9 cellular contexts compared by ENCODE assay signal in the genomic region with DNA sequence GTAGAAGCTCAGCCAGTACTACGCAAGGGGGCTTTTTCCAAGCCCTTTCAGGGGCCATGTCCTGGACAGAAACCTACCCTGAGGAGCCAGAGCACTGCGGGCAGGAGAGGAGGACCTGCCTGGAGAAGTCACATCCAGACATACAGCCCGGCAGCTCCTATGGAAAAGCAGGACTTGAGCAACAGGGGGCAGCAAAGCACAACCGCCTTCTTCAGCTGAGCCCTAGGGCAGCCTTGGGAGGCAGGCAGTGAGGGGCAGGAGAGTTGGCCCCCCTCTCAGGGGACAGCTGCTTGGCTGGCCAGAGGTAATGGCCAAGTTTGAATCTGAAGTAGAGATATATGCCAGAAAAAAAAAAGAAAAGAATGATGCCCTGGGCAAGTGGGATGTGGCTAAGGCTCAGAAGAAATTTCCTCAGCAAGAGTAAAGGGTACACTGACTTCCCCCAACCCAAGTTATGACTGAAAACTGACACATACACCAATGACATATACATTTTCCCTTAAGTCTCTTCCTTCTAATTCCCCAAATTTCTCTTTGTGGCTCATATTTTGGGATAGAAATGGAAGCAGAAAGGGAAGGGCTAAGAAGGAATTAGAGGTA. TPM values are rescaled to one million over a fixed set of nuclear protein-coding genes. Genes with fewer than 3 reads are reported as not detected.
A peak's percentile ranks its signal among the peaks of the same experiment; 100 is the strongest.
DNase-seq lines count a peak whose midpoint lies in the region; ATAC-seq and TF ChIP-seq lines count a peak whose summit lies in the region.
"Had no signal": no experiment of that assay in that cellular context is flagged by ENCODE, and none has a peak within 500 bp of the region (broad histone marks: within the 10 kb centered on the region; RNA-seq: fewer than 3 reads in every experiment).

No MANE protein-coding gene starts in this region.

- H3K36me3 ChIP-seq in esophagus squamous epithelium = no peaks in the 10 kb centered on the region

- H3K9me3 Mint-ChIP-seq in activated T-cell treated with anti-CD3 and anti-CD28 coated beads, Interleukin-2, amount 50 U/mL, for 24 hours = no peaks in the 10 kb centered on the region
- H3K9me3 Mint-ChIP-seq: dendritic cell treated with granulocyte-macrophage colony-stimulating factor and Interleukin-4, amounts not matched to agents 40 ng/mL and 50 ng/mL, for 4 days had no signal

- TF ChIP-seq CTCF in esophagus squamous epithelium (IDR thresholded peaks at IDR 0.05) = peak; percentile 25 to 53 (median 42)

- peak; percentile 57 for ATAC-seq in HG03457 (IDR thresholded peaks at IDR 0.05; ENCODE audit: unreplicated experiment)
- ATAC-seq in activated CD4-positive, CD25-positive, alpha-beta regulatory T cell treated with anti-CD3 and anti-CD28 coated beads, Interleukin-2, amount 50 U/mL, for 24 hours = no peak

- no peak overlapping the region for H3K27ac Mint-ChIP-seq in activated T-cell treated with anti-CD3 and anti-CD28 coated beads, Interleukin-2, amount 50 U/mL, for 24 hours
- H3K27ac Mint-ChIP-seq: dendritic cell treated with granulocyte-macrophage colony-stimulating factor and Interleukin-4, amounts not matched to agents 40 ng/mL and 50 ng/mL, for 4 days had no signal

- H3K4me3 ChIP-seq in esophagus squamous epithelium = no peak overlapping the region

- H3K4me1 Mint-ChIP-seq in activated T-cell treated with anti-CD3 and anti-CD28 coated beads, Interleukin-2, amount 50 U/mL, for 24 hours (ENCODE audit: low read depth) = no peaks in the 10 kb centered on the region

- intact Hi-C loops in esophagus squamous epithelium (cut with DNase I) = no loop called here

- no peak for TF ChIP-seq POLR2A in esophagus squamous epithelium (IDR thresholded peaks at IDR 0.05)

- peaks cover 22% of the 10 kb centered on the region for H3K27me3 Mint-ChIP-seq in activated T-cell treated with anti-CD3 and anti-CD28 coated beads, Interleukin-2, amount 50 U/mL, for 24 hours

- no peak overlapping the region for H3K4me3 Mint-ChIP-seq in activated T-cell treated with anti-CD3 and anti-CD28 coated beads, Interleukin-2, amount 50 U/mL, for 24 hours
- H3K4me3 Mint-ChIP-seq: dendritic cell treated with granulocyte-macrophage colony-stimulating factor and Interleukin-4, amounts not matched to agents 40 ng/mL and 50 ng/mL, for 4 days had no signal

- peaks cover 0 to 12% (median 0%) of the 10 kb centered on the region in 3 donors for H3K4me1 ChIP-seq in esophagus squamous epithelium

- H3K9me3 ChIP-seq in esophagus squamous epithelium = no peaks in the 10 kb centered on the region

- peaks cover 0 to 22% (median 0%) of the 10 kb centered on the region in 4 donors for H3K27me3 ChIP-seq in esophagus squamous epithelium

- H3K36me3 Mint-ChIP-seq in activated T-cell treated with anti-CD3 and anti-CD28 coated beads, Interleukin-2, amount 50 U/mL, for 24 hours (ENCODE audit: low read depth) = no peaks in the 10 kb centered on the region

- DNase-seq in activated T-cell treated with anti-CD3 and anti-CD28 coated beads for 48 hours (ENCODE audit: low read depth) = peak; percentile 21
- DNase-seq in activated T-cell treated with anti-CD3 and anti-CD28 coated beads, Interleukin-2, amount 50 U/mL, for 24 hours = no peak
- peak; percentile 46 to 56 for DNase-seq in SHP77 (lab: John Stamatoyannopoulos, UW)
- DNase-seq in esophagus squamous epithelium (lab: John Stamatoyannopoulos, UW) = no peak
- DNase-seq in myocyte (ENCODE audit: low read depth) = peak; percentile 80
- no peak for DNase-seq in cortex of kidney (lab: John Stamatoyannopoulos, UW)

- H3K27ac ChIP-seq in esophagus squamous epithelium = no peak overlapping the region

- 6 to 38% methylated on average over 2 to 4 of the region's 4 CpGs for WGBS in esophagus squamous epithelium, 2 donors

RNA-seq across cellular contexts. Expression of a gene that starts 56.9 kb away (rescaled TPM):
- total RNA-seq in esophagus squamous epithelium = under 1 TPM in 1 of 4 donors, not detected in 3; 0.38 TPM
- 1.3 and 5.8 TPM in 2 replicates for total RNA-seq in myocyte
- 0.26 TPM for polyA plus RNA-seq in myocyte (2012)

RNA-seq across cellular contexts. Expression of a gene that starts 60.0 kb away (rescaled TPM):
- total RNA-seq in esophagus squamous epithelium = 1 to 10 TPM in 1 of 4 donors, under 1 TPM in 3; 0.31 to 2.1 (median 0.74) TPM
- 0.32 TPM in 1 of 2 replicates, not detected in the other for total RNA-seq in myocyte
- polyA plus RNA-seq in myocyte (2012) = 0.13 TPM

Comparison
In these comparisons a context has a peak if more than half of its experiments do, and no peak if none do; other contexts are left out.
1. DNase-seq: peak in activated T-cell treated with anti-CD3 and anti-CD28 coated beads for 48 hours (single experiment), SHP77 (2 of 2) and myocyte (single experiment); none in activated T-cell treated with anti-CD3 and anti-CD28 coated beads, Interleukin-2, amount 50 U/mL, for 24 hours (single experiment), esophagus squamous epithelium (single experiment) and cortex of kidney (single experiment).